In the genomic region with DNA sequence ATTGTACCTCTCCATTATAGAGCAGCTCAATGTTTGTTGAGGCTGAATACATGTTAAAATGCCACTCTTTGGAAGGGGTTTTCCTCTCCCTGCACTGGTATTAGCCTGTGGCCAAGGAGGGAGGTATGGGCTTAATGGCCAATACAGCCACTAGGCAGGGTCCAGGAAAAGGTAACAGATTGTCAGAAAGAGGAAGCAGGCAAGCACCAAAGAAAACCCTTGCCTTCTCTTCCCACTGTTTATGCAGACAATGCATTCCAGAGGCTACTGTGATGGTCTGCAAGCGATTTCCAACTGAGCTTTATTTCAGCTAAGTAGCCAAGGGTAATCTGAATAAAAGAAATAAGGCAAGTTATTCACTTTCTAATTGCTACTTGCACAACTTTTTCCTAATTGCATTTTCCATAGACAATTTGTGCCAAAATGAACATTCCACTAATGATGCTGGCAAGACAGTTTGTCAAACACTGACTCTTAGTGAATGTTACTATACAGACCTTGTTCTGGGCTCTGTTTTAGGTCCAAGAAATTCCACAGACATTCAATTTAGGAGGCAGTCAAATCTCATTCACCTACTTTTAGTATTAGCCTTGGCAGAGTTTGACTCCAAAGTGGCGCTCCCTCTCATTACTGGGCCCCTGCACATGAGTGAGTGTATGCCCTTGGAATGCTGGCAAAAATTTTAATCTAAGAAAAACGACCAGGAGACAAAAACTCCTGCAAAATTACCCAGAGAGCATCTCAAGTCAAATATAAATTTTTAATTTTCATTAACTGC, we compare ENCODE assay signal across 21 cellular contexts.
DNase-seq lines count a peak whose midpoint lies in the region; ATAC-seq and TF ChIP-seq lines count a peak whose summit lies in the region.
"Had no signal": no experiment of that assay in that cellular context is flagged by ENCODE, and none has a peak within 500 bp of the region (broad histone marks: within the 10 kb centered on the region; RNA-seq: fewer than 3 reads in every experiment).

No MANE protein-coding gene starts in this region.

- TF ChIP-seq POLR2A in gastroesophageal sphincter (IDR thresholded peaks at IDR 0.05): no peak

- DNase-seq in ELF-1 (ENCODE audit: low read depth, low spot score) (peak; percentile 5), MG63 (peak; percentile 56), neural progenitor cell (ENCODE audit: low spot score) (peak; percentile 68), inferior parietal cortex (ENCODE audit: extremely low spot score) (no peak), NCI-H1436 treated with DMSO at 0.1 percent for 48 hours (lab: John Stamatoyannopoulos, UW) (no peak), T-helper 1 cell (no peak)
- DNase-seq: Caco-2; CD4-positive, alpha-beta T cell; MV-4-11; NCI-H187; NCI-H2107; NCI-H2227 treated with DMSO at 0.1 percent for 48 hours; NCI-H524; NCI-H82; OCI-M1; Right ventricle myocardium superior had no signal

- H3K4me3 ChIP-seq in MG63 (no peak overlapping the region), gastroesophageal sphincter (no peak overlapping the region), neural progenitor cell (no peak overlapping the region)
- H3K4me3 ChIP-seq: A549, K562 had no signal

- H3K27me3 ChIP-seq in MG63 (no peaks in the 10 kb centered on the region), gastroesophageal sphincter (no peaks in the 10 kb centered on the region), neural progenitor cell (no peaks in the 10 kb centered on the region)

- H3K4me3 Mint-ChIP-seq in neural progenitor cell: no peak overlapping the region
- H3K4me3 Mint-ChIP-seq: CD4-positive, alpha-beta T cell had no signal

- no peaks in the 10 kb centered on the region for H3K36me3 ChIP-seq in MG63
- H3K36me3 ChIP-seq in gastroesophageal sphincter: no peaks in the 10 kb centered on the region
- H3K36me3 ChIP-seq in neural progenitor cell: peaks cover 6% of the 10 kb centered on the region

- peaks cover 14% of the 10 kb centered on the region for H3F3A ChIP-seq in neural progenitor cell (ENCODE audit: low read depth)

- no peaks in the 10 kb centered on the region for H3K27me3 Mint-ChIP-seq in neural progenitor cell (ENCODE audit: insufficient read depth, low read depth)

- H3K4me2 ChIP-seq in neural progenitor cell: peak overlapping the region; percentile 47
- H3K4me2 ChIP-seq: A549 had no signal

- H3K27ac ChIP-seq in gastroesophageal sphincter (peak overlapping the region; percentile 42 to 59 (median 55)), neural progenitor cell (peak overlapping the region; percentile 19)
- H3K27ac ChIP-seq: A549 had no signal

- 15 to 19% methylated on average over 2 to 3 of the region's 3 CpGs for WGBS in gastroesophageal sphincter (ENCODE audit: low coverage in 1 of 2), 2 donors

- no peaks in the 10 kb centered on the region for H3K79me2 ChIP-seq in neural progenitor cell (ENCODE audit: low read depth)

- no peaks in the 10 kb centered on the region for H3K9me3 Mint-ChIP-seq in neural progenitor cell

- ATAC-seq in gastroesophageal sphincter: no peak
- no peak for ATAC-seq in GM19351 (IDR thresholded peaks at IDR 0.05; ENCODE audit: unreplicated experiment)
- ATAC-seq: A549, HCT116, K562 had no signal

- no peak for TF ChIP-seq CTCF in gastroesophageal sphincter (IDR thresholded peaks at IDR 0.05)
- TF ChIP-seq CTCF in neural progenitor cell (IDR thresholded peaks at IDR 0.05): no peak

- H3K36me3 Mint-ChIP-seq in neural progenitor cell: no peaks in the 10 kb centered on the region

- peaks cover 0 to 31% (median 3%) of the 10 kb centered on the region in 3 donors for H3K4me1 ChIP-seq in gastroesophageal sphincter
- peaks cover 23% of the 10 kb centered on the region for H3K4me1 ChIP-seq in neural progenitor cell
- H3K4me1 ChIP-seq: A549, Caco-2 had no signal

- no peaks in the 10 kb centered on the region for H3K9me3 ChIP-seq in MG63
- H3K9me3 ChIP-seq in gastroesophageal sphincter: no peaks in the 10 kb centered on the region
- H3K9me3 ChIP-seq in neural progenitor cell (ENCODE audit: low read depth): no peaks in the 10 kb centered on the region
- H3K9me3 ChIP-seq: A549, Caco-2 had no signal

- TF ChIP-seq EP300 in gastroesophageal sphincter (IDR thresholded peaks at IDR 0.05): no peak

- peaks cover 15% of the 10 kb centered on the region for H3K4me1 Mint-ChIP-seq in neural progenitor cell

- H4K20me1 ChIP-seq in neural progenitor cell (ENCODE audit: low read depth): no peaks in the 10 kb centered on the region

- H3K9ac ChIP-seq in neural progenitor cell: no peak overlapping the region

- no peak overlapping the region for H2AFZ ChIP-seq in neural progenitor cell (replicated peaks)

- H3K27ac Mint-ChIP-seq in neural progenitor cell: no peak overlapping the region
- H3K27ac Mint-ChIP-seq: CD4-positive, alpha-beta T cell had no signal

Comparison
In these comparisons a context has a peak if more than half of its experiments do, and no peak if none do; other contexts are left out.
1. DNase-seq: peak in ELF-1 (single experiment), MG63 (single experiment) and neural progenitor cell (single experiment); none in inferior parietal cortex (single experiment), NCI-H1436 treated with DMSO at 0.1 percent for 48 hours (single experiment) and T-helper 1 cell (0 of 5).